21 cellular contexts compared by ENCODE assay signal in genomic region chr14:75547552-75548250, GRCh38. TPM values are rescaled to one million over a fixed set of nuclear protein-coding genes. Genes with fewer than 3 reads are reported as not detected.
DNase-seq lines count a peak whose midpoint lies in the region; ATAC-seq, FAIRE-seq and TF ChIP-seq lines count a peak whose summit lies in the region.
"Had no signal": no experiment of that assay in that cellular context is flagged by ENCODE, and none has a peak within 500 bp of the region (broad histone marks: within the 10 kb centered on the region; RNA-seq: fewer than 3 reads in every experiment).

No MANE protein-coding gene starts in this region.

- peaks cover 4% of the 10 kb centered on the region for H3K36me3 Mint-ChIP-seq in activated naive CD8-positive, alpha-beta T cell
- H3K36me3 Mint-ChIP-seq in activated naive CD8-positive, alpha-beta T cell treated with anti-CD3 and anti-CD28 coated beads for 36 hours, result peaks cover 15% of the 10 kb centered on the region
- H3K36me3 Mint-ChIP-seq in effector memory CD8-positive, alpha-beta T cell (ENCODE audit: insufficient read depth), result peaks cover 17% of the 10 kb centered on the region
- peaks cover 43% of the 10 kb centered on the region for H3K36me3 Mint-ChIP-seq in stimulated activated memory B cell treated with anti-CD40 and anti-IgM and Interleukin-4, amounts not matched to agents 10 μg/mL and 1 μg/mL and 100 μg/mL, for 72 hours

- peak; percentile 21 for FAIRE-seq in GM12892 (lab: Jason Lieb, UNC)
- FAIRE-seq: pancreas had no signal

- peaks cover 27% of the 10 kb centered on the region for H3K4me1 Mint-ChIP-seq in activated naive CD8-positive, alpha-beta T cell (ENCODE audit: low read depth)
- H3K4me1 Mint-ChIP-seq in activated naive CD8-positive, alpha-beta T cell treated with anti-CD3 and anti-CD28 coated beads for 36 hours, result peaks cover 21% of the 10 kb centered on the region
- peaks cover 39 to 66% of the 10 kb centered on the region in 2 donors for H3K4me1 Mint-ChIP-seq in effector memory CD8-positive, alpha-beta T cell (ENCODE audit: low read depth in 2 of 2)
- H3K4me1 Mint-ChIP-seq in stimulated activated memory B cell treated with anti-CD40 and anti-IgM and Interleukin-4, amounts not matched to agents 10 μg/mL and 1 μg/mL and 100 μg/mL, for 72 hours, result peaks cover 63% of the 10 kb centered on the region

- no peak overlapping the region for H3K4me3 Mint-ChIP-seq in activated naive CD8-positive, alpha-beta T cell
- no peak overlapping the region for H3K4me3 Mint-ChIP-seq in activated naive CD8-positive, alpha-beta T cell treated with anti-CD3 and anti-CD28 coated beads for 36 hours
- no peak overlapping the region for H3K4me3 Mint-ChIP-seq in effector memory CD8-positive, alpha-beta T cell
- no peak overlapping the region for H3K4me3 Mint-ChIP-seq in stimulated activated memory B cell treated with anti-CD40 and anti-IgM and Interleukin-4, amounts not matched to agents 10 μg/mL and 1 μg/mL and 100 μg/mL, for 72 hours
- H3K4me3 Mint-ChIP-seq: T-helper 2 cell treated with Interferon-gamma antibody and Interleukin-4, amounts not matched to agents 5 μg/mL and 100 μg/mL, for 36 hours had no signal

- ATAC-seq in effector memory CD8-positive, alpha-beta T cell (replicated peaks), result no peak
- no peak for ATAC-seq in stimulated activated memory B cell treated with anti-CD40 and anti-IgM and Interleukin-4, amounts not matched to agents 10 μg/mL and 1 μg/mL and 100 μg/mL, for 72 hours
- no peak for ATAC-seq in GM21717 (IDR thresholded peaks at IDR 0.05; ENCODE audit: unreplicated experiment)
- ATAC-seq: activated CD4-positive, CD25-positive, alpha-beta regulatory T cell treated with anti-CD3 and anti-CD28 coated beads, Interleukin-2, amount 50 U/mL, for 24 hours; esophagus mucosa had no signal

- peak overlapping the region; percentile 58 for H3K27ac Mint-ChIP-seq in activated naive CD8-positive, alpha-beta T cell
- H3K27ac Mint-ChIP-seq in activated naive CD8-positive, alpha-beta T cell treated with anti-CD3 and anti-CD28 coated beads for 36 hours, result no peak overlapping the region
- peak overlapping the region; percentile 54 to 96 for H3K27ac Mint-ChIP-seq in effector memory CD8-positive, alpha-beta T cell
- peak overlapping the region; percentile 88 for H3K27ac Mint-ChIP-seq in stimulated activated memory B cell treated with anti-CD40 and anti-IgM and Interleukin-4, amounts not matched to agents 10 μg/mL and 1 μg/mL and 100 μg/mL, for 72 hours

- H3K27me3 Mint-ChIP-seq in activated naive CD8-positive, alpha-beta T cell, result no peaks in the 10 kb centered on the region
- no peaks in the 10 kb centered on the region for H3K27me3 Mint-ChIP-seq in activated naive CD8-positive, alpha-beta T cell treated with anti-CD3 and anti-CD28 coated beads for 36 hours
- no peaks in the 10 kb centered on the region for H3K27me3 Mint-ChIP-seq in effector memory CD8-positive, alpha-beta T cell
- no peaks in the 10 kb centered on the region for H3K27me3 Mint-ChIP-seq in stimulated activated memory B cell treated with anti-CD40 and anti-IgM and Interleukin-4, amounts not matched to agents 10 μg/mL and 1 μg/mL and 100 μg/mL, for 72 hours

- TF ChIP-seq POLR2A in GM12892 (IDR thresholded peaks at IDR 0.05; ENCODE audit: low read depth, low read length), result no peak

- no peaks in the 10 kb centered on the region for H3K9me3 Mint-ChIP-seq in activated naive CD8-positive, alpha-beta T cell (ENCODE audit: low read depth)
- H3K9me3 Mint-ChIP-seq in activated naive CD8-positive, alpha-beta T cell treated with anti-CD3 and anti-CD28 coated beads for 36 hours, result no peaks in the 10 kb centered on the region
- no peaks in the 10 kb centered on the region for H3K9me3 Mint-ChIP-seq in effector memory CD8-positive, alpha-beta T cell
- no peaks in the 10 kb centered on the region for H3K9me3 Mint-ChIP-seq in stimulated activated memory B cell treated with anti-CD40 and anti-IgM and Interleukin-4, amounts not matched to agents 10 μg/mL and 1 μg/mL and 100 μg/mL, for 72 hours
- H3K9me3 Mint-ChIP-seq: T-helper 2 cell treated with Interferon-gamma antibody and Interleukin-4, amounts not matched to agents 5 μg/mL and 100 μg/mL, for 36 hours had no signal

- no peak for DNase-seq in activated naive CD8-positive, alpha-beta T cell treated with anti-CD3 and anti-CD28 coated beads for 36 hours
- DNase-seq in GM12892 (ENCODE audit: insufficient read length), result no peak
- DNase-seq in effector memory CD8-positive, alpha-beta T cell, result no peak
- no peak for DNase-seq in hypothalamus (lab: John Stamatoyannopoulos, UW)
- DNase-seq: amniotic stem cell; caudate nucleus; DMS153; GF-D8; NCI-H1105; NCI-H69; OCI-M1; pancreas; SIG-M5; stimulated activated CD4-positive, alpha-beta T cell treated with anti-CD3 and anti-CD28 coated beads, Interleukin-4, amount 100 ng/mL, for 1 hour had no signal

RNA-seq across cellular contexts. Expression of gene BATF, which starts 25.4 kb away (rescaled TPM):
- 10 to 100 TPM; 46.2 to 47.9 TPM for total RNA-seq in activated naive CD8-positive, alpha-beta T cell treated with anti-CD3 and anti-CD28 coated beads for 36 hours
- 72.4 TPM for polyA plus RNA-seq in GM12892 (2012; ENCODE audit: missing spikeins)
- total RNA-seq: HT1080 had no signal

RNA-seq across cellular contexts. Expression of gene FLVCR2, which starts 30.7 kb away (rescaled TPM):
- under 1 TPM; 0.64 to 0.78 TPM for total RNA-seq in activated naive CD8-positive, alpha-beta T cell treated with anti-CD3 and anti-CD28 coated beads for 36 hours
- polyA plus RNA-seq in GM12892 (2012; ENCODE audit: missing spikeins), result 3.9 TPM
